In the genomic region with DNA sequence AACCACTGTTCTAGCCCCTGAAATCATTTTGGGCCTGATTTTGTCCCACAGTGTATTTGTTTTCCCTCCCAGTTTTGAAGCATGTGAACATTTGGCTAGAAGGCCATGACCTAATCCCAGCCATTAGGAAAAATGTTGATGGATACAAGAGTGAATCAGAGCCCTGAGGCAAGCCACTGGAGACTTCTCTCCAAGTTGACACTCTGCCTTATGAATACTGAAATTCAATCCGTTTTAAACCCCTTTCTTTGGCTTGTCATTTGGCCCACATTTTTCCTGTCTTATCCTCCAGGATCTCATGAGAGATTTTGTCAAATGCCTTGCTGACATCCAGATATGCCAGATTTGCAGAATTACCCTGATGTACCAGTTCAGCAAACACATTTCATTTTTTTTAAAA, we compare ENCODE assay signal across 12 cellular contexts.
DNase-seq lines count a peak whose midpoint lies in the region; ATAC-seq and TF ChIP-seq lines count a peak whose summit lies in the region.
"Had no signal": no experiment of that assay in that cellular context is flagged by ENCODE, and none has a peak within 500 bp of the region (broad histone marks: within the 10 kb centered on the region; RNA-seq: fewer than 3 reads in every experiment).

No MANE protein-coding gene starts in this region.

- no peak for TF ChIP-seq CTCF in epithelial cell of esophagus (IDR thresholded peaks at IDR 0.05; ENCODE audit: insufficient read depth, low read depth, low read length, missing control alignments)
- TF ChIP-seq CTCF in nephron progenitor cell (IDR thresholded peaks at IDR 0.05), result no peak
- no peak for TF ChIP-seq CTCF in gastroesophageal sphincter (IDR thresholded peaks at IDR 0.05)

- no peak overlapping the region for H3K4me3 Mint-ChIP-seq in nephron progenitor cell
- H3K4me3 Mint-ChIP-seq: stimulated activated naive CD8-positive, alpha-beta T cell treated with anti-CD3 and anti-CD28 coated beads, Interleukin-15, Interleukin-2, amounts not matched to agents 100 ng/mL and 50 ng/mL, for 24 hours had no signal

- DNase-seq in ELR (ENCODE audit: low read depth), result peak; percentile 55
- DNase-seq in epithelial cell of esophagus (ENCODE audit: low read depth), result peak; percentile 76
- DNase-seq in nephron progenitor cell, result no peak
- DNase-seq in Right ventricle myocardium inferior (ENCODE audit: missing footprints), result no peak
- DNase-seq in NCI-H345 (lab: John Stamatoyannopoulos, UW), result no peak
- DNase-seq in globus pallidus (ENCODE audit: low spot score), result no peak
- DNase-seq: C1 segment of cervical spinal cord, psoas muscle had no signal

- intact Hi-C loops in Right ventricle myocardium inferior (cut with DNase I), result no loop called here

- H3K27me3 ChIP-seq in gastroesophageal sphincter, result no peaks in the 10 kb centered on the region

- H3K9me3 Mint-ChIP-seq in nephron progenitor cell, result no peaks in the 10 kb centered on the region

- H3K9me3 ChIP-seq in gastroesophageal sphincter, result no peaks in the 10 kb centered on the region
- H3K9me3 ChIP-seq: psoas muscle had no signal

- WGBS in gastroesophageal sphincter (ENCODE audit: low coverage in 1 of 2), 2 donors, result 17 to 25% methylated on average over 1 of the region's 1 CpG

- no peak for TF ChIP-seq EP300 in gastroesophageal sphincter (IDR thresholded peaks at IDR 0.05)

- no peaks in the 10 kb centered on the region for H3K36me3 ChIP-seq in gastroesophageal sphincter

- H3K27ac ChIP-seq in gastroesophageal sphincter, result no peak overlapping the region
- H3K27ac ChIP-seq: psoas muscle had no signal

- peaks cover 2% of the 10 kb centered on the region for H3K27me3 Mint-ChIP-seq in nephron progenitor cell (ENCODE audit: low read depth, poor library complexity)

- H3K4me3 ChIP-seq in epithelial cell of esophagus (ENCODE audit: low read length) (no peak overlapping the region), gastroesophageal sphincter (no peak overlapping the region)
- H3K4me3 ChIP-seq: psoas muscle had no signal

- peaks cover 2 to 14% (median 4%) of the 10 kb centered on the region in 3 donors for H3K4me1 ChIP-seq in gastroesophageal sphincter
- H3K4me1 ChIP-seq: psoas muscle had no signal

- TF ChIP-seq POLR2A in gastroesophageal sphincter (IDR thresholded peaks at IDR 0.05), result no peak

- ATAC-seq in Right ventricle myocardium inferior (no peak), gastroesophageal sphincter (no peak)
- ATAC-seq: activated naive CD4-positive, alpha-beta T cell treated with anti-CD3 and anti-CD28 coated beads, Interleukin-2, amount 50 U/mL, for 72 hours had no signal

- peak overlapping the region; percentile 17 for H3K27ac Mint-ChIP-seq in nephron progenitor cell
- H3K27ac Mint-ChIP-seq: activated naive CD4-positive, alpha-beta T cell treated with anti-CD3 and anti-CD28 coated beads, Interleukin-2, amount 50 U/mL, for 72 hours; stimulated activated naive CD8-positive, alpha-beta T cell treated with anti-CD3 and anti-CD28 coated beads, Interleukin-15, Interleukin-2, amounts not matched to agents 100 ng/mL and 50 ng/mL, for 24 hours had no signal

- H3K36me3 Mint-ChIP-seq in nephron progenitor cell (ENCODE audit: low read depth), result peaks cover 25% of the 10 kb centered on the region
- H3K36me3 Mint-ChIP-seq: activated naive CD4-positive, alpha-beta T cell treated with anti-CD3 and anti-CD28 coated beads, Interleukin-2, amount 50 U/mL, for 72 hours had no signal

- H3K4me1 Mint-ChIP-seq in nephron progenitor cell, result peaks cover 48% of the 10 kb centered on the region

TF ChIP-seq in PFSK-1, 5 proteins besides CTCF, POLR2A, EP300 and RAD21:
- TF ChIP-seq SIN3A (IDR thresholded peaks at IDR 0.05; ENCODE audit: borderline replicate concordance, insufficient read depth, low read length), result peak; percentile 79; the same call in 1 of the 2 replicates
- no peak for TF ChIP-seq FOXP2 (optimal IDR thresholded peaks at IDR 0.05; ENCODE audit: borderline replicate concordance, extremely low read depth, extremely low read length, insufficient read depth)

Comparison
In these comparisons a context has a peak if more than half of its experiments do, and no peak if none do; other contexts are left out.
1. DNase-seq: peak in ELR (single experiment) and epithelial cell of esophagus (single experiment); none in nephron progenitor cell (single experiment), Right ventricle myocardium inferior (single experiment), NCI-H345 (single experiment) and globus pallidus (single experiment).